Comparison of ENCODE assay signal across 14 cellular contexts in the genomic region with DNA sequence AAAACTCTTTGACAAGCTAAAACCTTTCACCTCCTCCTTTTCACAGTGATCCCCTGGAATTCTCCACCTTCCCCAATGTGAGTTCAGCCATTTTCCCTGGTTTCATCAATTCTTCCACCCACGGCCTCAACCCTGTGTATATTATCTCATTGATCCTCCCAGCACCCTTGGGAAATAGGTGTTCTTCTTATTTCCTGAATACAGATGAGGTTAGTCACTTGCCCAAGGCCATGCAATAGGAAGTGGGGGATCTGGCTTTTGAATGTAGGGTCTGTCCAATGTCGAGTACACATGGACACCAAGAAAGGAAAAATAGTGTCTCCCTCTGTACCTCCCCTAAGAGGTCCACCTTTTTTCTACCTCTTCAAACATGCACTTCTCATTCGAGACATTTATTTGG.
DNase-seq lines count a peak whose midpoint lies in the region; ATAC-seq and TF ChIP-seq lines count a peak whose summit lies in the region.
"Had no signal": no experiment of that assay in that cellular context is flagged by ENCODE, and none has a peak within 500 bp of the region (broad histone marks: within the 10 kb centered on the region; RNA-seq: fewer than 3 reads in every experiment).

No MANE protein-coding gene starts in this region.

- no peak overlapping the region for H2AFZ ChIP-seq in H9 (ENCODE audit: low read length)
- H2AFZ ChIP-seq: GM23338 had no signal

- no peak overlapping the region for H2BK120ac ChIP-seq in H9 (ENCODE audit: low read depth, low read length, poor library complexity, severe bottlenecking)

- H3K4me3 ChIP-seq in epithelial cell of esophagus (ENCODE audit: low read length), result no peak overlapping the region
- H3K4me3 ChIP-seq: GM23338 had no signal

- H3K27ac Mint-ChIP-seq in H9, result peak overlapping the region in 2 of 3 experiments; percentile 12 to 50; a peak in 1 of 7 replicates
- peak overlapping the region; percentile 44 for H3K27ac Mint-ChIP-seq in nephron progenitor cell
- H3K27ac Mint-ChIP-seq: CD4-positive, alpha-beta T cell had no signal

- H4K20me1 ChIP-seq in H9 (ENCODE audit: control insufficient read depth, insufficient read depth, insufficient read length), result no peaks in the 10 kb centered on the region

- H3K79me2 ChIP-seq in H9 (ENCODE audit: insufficient read depth, low read length), result no peaks in the 10 kb centered on the region

- H3K56ac ChIP-seq in H9 (ENCODE audit: insufficient read length, low read depth, low read length), result no peak overlapping the region

- H4K5ac ChIP-seq in H9 (ENCODE audit: insufficient read length, low read depth, low read length), result no peak overlapping the region

- TF ChIP-seq CTCF in H9 (conservative IDR thresholded peaks at IDR 0.05) (no peak), RWPE1 (conservative IDR thresholded peaks at IDR 0.05; ENCODE audit: low read depth) (no peak), epithelial cell of esophagus (IDR thresholded peaks at IDR 0.05; ENCODE audit: insufficient read depth, low read depth, low read length, missing control alignments) (no peak), nephron progenitor cell (IDR thresholded peaks at IDR 0.05) (no peak)

- no peaks in the 10 kb centered on the region; the same call in 1 of the 2 replicates for H3K4me1 ChIP-seq in H9 (ENCODE audit: insufficient read depth, low read length)

- no peak overlapping the region for H3K14ac ChIP-seq in H9 (ENCODE audit: insufficient read depth, low read length)

- no peak overlapping the region for H4K91ac ChIP-seq in H9 (ENCODE audit: insufficient read length, low read depth, low read length)

- H3K4me1 Mint-ChIP-seq in H9, result peaks cover 27 to 33% of the 10 kb centered on the region in 2 experiments
- peaks cover 42% of the 10 kb centered on the region for H3K4me1 Mint-ChIP-seq in nephron progenitor cell

- H3K4me2 ChIP-seq in H9 (ENCODE audit: insufficient read depth, insufficient read length, low read length), result no peak overlapping the region
- H3K4me2 ChIP-seq: GM23338 had no signal

- no peak overlapping the region for H3K4ac ChIP-seq in H9 (ENCODE audit: low read depth, low read length)

- no peaks in the 10 kb centered on the region for H3K9me3 ChIP-seq in H9 (ENCODE audit: control insufficient read depth, low read depth, low read length)

- POLR2A ChIA-PET in RWPE1 (lab: Yijun Ruan, JAX; ENCODE audit: low non-redundant PET), result no interaction called here

- H2AK5ac ChIP-seq in H9 (ENCODE audit: insufficient read length, low read length), result no peak overlapping the region

- DNase-seq in H9 (no peak), RWPE1 (ENCODE audit: low spot score) (peak; percentile 35), epithelial cell of esophagus (ENCODE audit: low read depth) (peak; percentile 59), nephron progenitor cell (no peak), NCI-H510A treated with DMSO at 0.1 percent for 48 hours (lab: John Stamatoyannopoulos, UW) (no peak)
- DNase-seq: ACHN; C1 segment of cervical spinal cord; Calu3; CD4-positive, alpha-beta T cell; DMS 273 treated with DMSO at 0.1 percent for 48 hours; H7 had no signal

- no peak for ATAC-seq in GM21360 (IDR thresholded peaks at IDR 0.05; ENCODE audit: unreplicated experiment)
- no peak for ATAC-seq in GM19455 (IDR thresholded peaks at IDR 0.05; ENCODE audit: unreplicated experiment)

- H3K79me1 ChIP-seq in H9 (ENCODE audit: insufficient read depth, low read depth, low read length, poor library complexity, severe bottlenecking), result no peaks in the 10 kb centered on the region

- H3K23ac ChIP-seq in H9 (ENCODE audit: insufficient read length, low read depth, low read length), result no peak overlapping the region

- H3K36me3 Mint-ChIP-seq in H9 (ENCODE audit: insufficient read depth in 1 of 3, low read depth in 3 of 3) (peaks cover 0 to 5% (median 0%) of the 10 kb centered on the region in 3 experiments; a peak in 4 of 7 replicates), nephron progenitor cell (ENCODE audit: low read depth) (no peaks in the 10 kb centered on the region)

- H3K18ac ChIP-seq in H9 (ENCODE audit: insufficient read length, low read depth, low read length), result no peak overlapping the region

- H3K23me2 ChIP-seq in H9 (ENCODE audit: insufficient read length, low read depth, low read length, poor library complexity, severe bottlenecking), result no peaks in the 10 kb centered on the region

- H3K27me3 Mint-ChIP-seq in H9 (ENCODE audit: low read depth), result no peaks in the 10 kb centered on the region
- peaks cover 7% of the 10 kb centered on the region for H3K27me3 Mint-ChIP-seq in nephron progenitor cell (ENCODE audit: low read depth, poor library complexity)
- H3K27me3 Mint-ChIP-seq: CD4-positive, alpha-beta T cell had no signal

- CTCF ChIA-PET in RWPE1 (lab: Yijun Ruan, JAX), result interaction anchor here (0.9 kb wide), 1 partner anchor 137 kb away, joined by 9 read pairs; no protein-coding TSS in a partner anchor

- no peak overlapping the region for H2BK20ac ChIP-seq in H9 (ENCODE audit: low read depth, low read length, poor library complexity, severe bottlenecking)

- no peaks in the 10 kb centered on the region; a peak in 1 of 5 replicates for H3K9me3 Mint-ChIP-seq in H9
- no peaks in the 10 kb centered on the region for H3K9me3 Mint-ChIP-seq in nephron progenitor cell
- H3K9me3 Mint-ChIP-seq: CD4-positive, alpha-beta T cell; GM23338 had no signal

- no peaks in the 10 kb centered on the region for H3K27me3 ChIP-seq in H9 (ENCODE audit: insufficient read depth, low read length)

- H2BK15ac ChIP-seq in H9 (ENCODE audit: low read depth, low read length), result no peak overlapping the region

- no peak overlapping the region for H3T11ph ChIP-seq in H9 (ENCODE audit: low read length)

- H2BK12ac ChIP-seq in H9 (ENCODE audit: insufficient read length, low read depth, low read length), result no peak overlapping the region

- no peak overlapping the region for H4K8ac ChIP-seq in H9 (replicated peaks; ENCODE audit: insufficient read length, low read depth, low read length)

- no peak overlapping the region for H3K9ac ChIP-seq in H9 (ENCODE audit: extremely low read depth, insufficient read length, low read length)

- H3K27ac ChIP-seq in H9 (ENCODE audit: insufficient read length, low read depth, low read length) (no peak overlapping the region), RWPE1 (no peak overlapping the region)

- WGBS in H9 (ENCODE audit: extremely low coverage, insufficient read length, low lambda C conversion rate), result no CpG with 5 or more reads among the region's 3 CpGs

- H2BK5ac ChIP-seq in H9 (ENCODE audit: insufficient read length, low read length), result no peak overlapping the region

- H3K4me3 Mint-ChIP-seq in H9, result no peak overlapping the region
- H3K4me3 Mint-ChIP-seq in nephron progenitor cell, result no peak overlapping the region
- H3K4me3 Mint-ChIP-seq: CD4-positive, alpha-beta T cell; GM23338 had no signal

Comparison
In these comparisons a context has a peak if more than half of its experiments do, and no peak if none do; other contexts are left out.
1. DNase-seq: peak in RWPE1 (single experiment) and epithelial cell of esophagus (single experiment); none in H9 (single experiment), nephron progenitor cell (single experiment) and NCI-H510A treated with DMSO at 0.1 percent for 48 hours (single experiment).